In the genomic region with DNA sequence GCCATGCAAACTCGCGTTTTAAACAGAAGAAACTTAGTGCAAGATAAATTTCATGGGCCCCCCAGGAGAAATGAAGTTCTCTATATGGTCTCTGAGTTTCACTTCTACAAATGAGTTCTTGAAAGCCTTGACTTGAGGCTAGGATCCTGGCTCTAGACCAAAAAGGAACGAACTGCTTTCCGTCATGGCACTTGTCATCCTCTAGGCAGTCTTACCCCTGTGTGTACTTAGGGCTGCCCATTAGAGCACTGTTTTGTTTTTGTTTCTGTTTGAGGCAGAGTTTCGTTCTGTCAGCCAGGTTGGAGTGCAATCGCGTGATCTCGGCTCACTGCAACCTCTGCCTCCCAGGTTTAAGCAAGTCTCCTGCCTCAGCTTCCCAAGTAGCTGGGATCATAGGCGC, we compare ENCODE assay signal across 9 cellular contexts. TPM values are rescaled to one million over a fixed set of nuclear protein-coding genes. Genes with fewer than 3 reads are reported as not detected.
DNase-seq lines count a peak whose midpoint lies in the region; ATAC-seq and TF ChIP-seq lines count a peak whose summit lies in the region.
"Had no signal": no experiment of that assay in that cellular context is flagged by ENCODE, and none has a peak within 500 bp of the region (broad histone marks: within the 10 kb centered on the region; RNA-seq: fewer than 3 reads in every experiment).

No MANE protein-coding gene starts in this region.

- no peaks in the 10 kb centered on the region for H3K9me3 Mint-ChIP-seq in chondrocyte (ENCODE audit: low read depth)

- peaks cover 17% of the 10 kb centered on the region for H3K4me1 Mint-ChIP-seq in chondrocyte (ENCODE audit: low read depth)

- no peak for TF ChIP-seq CTCF in chondrocyte (IDR thresholded peaks at IDR 0.05)

- no peak for DNase-seq in left lobe of liver (ENCODE audit: low spot score)
- DNase-seq in chondrocyte (ENCODE audit: low spot score) = no peak
- DNase-seq in H4 (ENCODE audit: low spot score) = no peak
- DNase-seq in SHP77 treated with DMSO at 0.1 percent for 48 hours (lab: John Stamatoyannopoulos, UW) = no peak
- DNase-seq in AG08396 (ENCODE audit: low spot score) = no peak
- DNase-seq: activated gamma-delta T cell had no signal

- ATAC-seq in GM18511 (IDR thresholded peaks at IDR 0.05; ENCODE audit: unreplicated experiment) = peak; percentile 97
- peak; percentile 84 for ATAC-seq in GM21423 (IDR thresholded peaks at IDR 0.05; ENCODE audit: unreplicated experiment)
- ATAC-seq in HG03280 (IDR thresholded peaks at IDR 0.05; ENCODE audit: unreplicated experiment) = peak; percentile 94
- ATAC-seq in left lobe of liver = peak; percentile 40

- no peak overlapping the region for H3K4me3 Mint-ChIP-seq in chondrocyte (ENCODE audit: unreplicated experiment)

- H3K27ac Mint-ChIP-seq in chondrocyte (ENCODE audit: unreplicated experiment) = no peak overlapping the region

- H3K27me3 Mint-ChIP-seq in chondrocyte (ENCODE audit: low read depth) = no peaks in the 10 kb centered on the region

- peaks cover 26% of the 10 kb centered on the region for H3K36me3 Mint-ChIP-seq in chondrocyte (ENCODE audit: low read depth)

RNA-seq across cellular contexts. Expression of a gene that starts 29.0 kb away (rescaled TPM):
- 16.7 TPM for total RNA-seq in left lobe of liver
- 53.6 to 56.3 TPM (median 54.0 TPM) in 3 replicates for total RNA-seq in chondrocyte
- total RNA-seq in H4 (2014; rRNA removed; shearing (Covaris generic)) = 72.9 and 126 TPM in 2 replicates

RNA-seq across cellular contexts. Expression of a gene that starts 38.5 kb away (rescaled TPM):
- total RNA-seq in left lobe of liver (10.6 TPM), chondrocyte (24.9 to 28.1 TPM (median 26.7 TPM) in 3 replicates)
- 8.9 and 9.6 TPM in 2 replicates for total RNA-seq in H4 (2014; rRNA removed; shearing (Covaris generic))

Comparison
In these comparisons a context has a peak if more than half of its experiments do, and no peak if none do; other contexts are left out.
1. ATAC-seq: peak in every context shown above with its lines; median percentile 97 in GM18511; 94 in HG03280; 84 in GM21423; 40 in left lobe of liver.